21 cellular contexts compared by ENCODE assay signal in the genomic region with DNA sequence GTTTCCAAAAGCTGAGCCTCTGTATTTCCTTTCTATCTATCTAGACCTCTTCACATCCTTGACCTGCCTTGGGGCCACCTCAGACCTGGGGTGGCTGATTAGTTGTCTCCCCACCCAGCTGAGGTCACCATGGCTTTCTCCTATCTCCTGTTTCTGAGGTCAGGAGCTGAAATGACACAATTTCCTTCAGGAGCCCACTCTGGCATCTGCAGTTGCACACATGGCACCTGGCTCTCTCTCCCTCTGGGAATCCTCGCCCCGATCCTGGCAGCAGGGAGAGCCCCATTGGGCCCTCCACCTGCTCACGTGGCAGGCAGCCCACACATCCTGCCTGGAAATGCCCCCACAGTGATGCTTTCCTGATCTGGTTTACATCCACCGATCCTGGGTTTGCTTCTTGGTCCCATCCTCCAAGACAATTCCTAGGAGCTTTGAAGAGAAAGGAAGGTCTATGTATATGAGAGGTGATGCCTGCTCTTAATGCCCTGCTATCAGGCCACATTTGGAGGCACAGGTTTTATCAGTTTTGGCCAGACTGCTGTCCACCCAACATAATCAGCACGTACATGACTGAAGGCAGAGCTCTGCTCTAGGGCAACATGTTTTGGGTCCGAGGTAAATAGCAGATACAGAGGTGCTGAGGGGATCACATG. TPM values are rescaled to one million over a fixed set of nuclear protein-coding genes. Genes with fewer than 3 reads are reported as not detected.
DNase-seq lines count a peak whose midpoint lies in the region; ATAC-seq and TF ChIP-seq lines count a peak whose summit lies in the region.
"Had no signal": no experiment of that assay in that cellular context is flagged by ENCODE, and none has a peak within 500 bp of the region (broad histone marks: within the 10 kb centered on the region; RNA-seq: fewer than 3 reads in every experiment).

No MANE protein-coding gene starts in this region.

- no peak overlapping the region for H2BK5ac ChIP-seq in H9 (ENCODE audit: insufficient read length, low read length)

- H3K18ac ChIP-seq in H9 (ENCODE audit: insufficient read length, low read depth, low read length) = no peak overlapping the region

- no CpG with 5 or more reads among the region's 6 CpGs for WGBS in H9 (ENCODE audit: extremely low coverage, insufficient read length, low lambda C conversion rate)

- H4K8ac ChIP-seq in H9 (replicated peaks; ENCODE audit: insufficient read length, low read depth, low read length) = no peak overlapping the region

- H3K4me3 Mint-ChIP-seq in H9 (no peak overlapping the region), WTC11 (no peak overlapping the region)
- H3K4me3 Mint-ChIP-seq: activated naive CD4-positive, alpha-beta T cell treated with anti-CD3 and anti-CD28 coated beads, Interleukin-2, amount 10 ng/mL, durations not matched to agents 7 days and 5 days; activated T-cell treated with anti-CD3 and anti-CD28 coated beads, Interleukin-2, amount 50 U/mL, for 72 hours had no signal

- H2BK15ac ChIP-seq in H9 (ENCODE audit: low read depth, low read length) = no peak overlapping the region

- H3K27me3 Mint-ChIP-seq in H9 (ENCODE audit: low read depth) (no peaks in the 10 kb centered on the region), WTC11 (ENCODE audit: low read depth) (no peaks in the 10 kb centered on the region)

- H3K36me3 Mint-ChIP-seq in H9 (ENCODE audit: insufficient read depth in 1 of 3, low read depth in 3 of 3) = no peaks in the 10 kb centered on the region
- no peaks in the 10 kb centered on the region for H3K36me3 Mint-ChIP-seq in WTC11

- DNase-seq in H9 (no peak), WTC11 (ENCODE audit: low spot score) (no peak), myocyte (ENCODE audit: low read depth) (peak; percentile 26), ureter (ENCODE audit: low spot score) (no peak)
- DNase-seq: activated naive CD4-positive, alpha-beta T cell treated with anti-CD3 and anti-CD28 coated beads, Interleukin-2, amount 10 ng/mL, durations not matched to agents 7 days and 5 days; activated T-cell treated with anti-CD3 and anti-CD28 coated beads, Interleukin-2, amount 50 U/mL, for 72 hours; central memory CD4-positive, alpha-beta T cell; DND-41; foreskin keratinocyte; NCI-H1105 treated with DMSO at 0.1 percent for 48 hours; NCI-H510A treated with DMSO at 0.1 percent for 48 hours; psoas muscle; RPMI8226 had no signal

- no peak overlapping the region for H4K5ac ChIP-seq in H9 (ENCODE audit: insufficient read length, low read depth, low read length)

- H2BK12ac ChIP-seq in H9 (ENCODE audit: insufficient read length, low read depth, low read length) = no peak overlapping the region

- H3K36me3 ChIP-seq in BLaER1 treated with 17β-estradiol and CSF1 and Interleukin-3, amounts not matched to agents 10 nM and 100 nM = peaks cover 0 to 42% (median 20%) of the 10 kb centered on the region in 11 experiments; a peak in 14 of 22 replicates
- H3K36me3 ChIP-seq: ascending aorta, left lung, neutrophil, thoracic aorta had no signal

- no peak overlapping the region for H4K91ac ChIP-seq in H9 (ENCODE audit: insufficient read length, low read depth, low read length)

- TF ChIP-seq CTCF in H9 (conservative IDR thresholded peaks at IDR 0.05) (no peak), WTC11 (IDR thresholded peaks at IDR 0.05) (no peak)

- peak overlapping the region in 5 of 11 experiments; percentile 6 to 60 (median 26); a peak in 9 of 22 replicates for H3K9ac ChIP-seq in BLaER1 treated with 17β-estradiol and CSF1 and Interleukin-3, amounts not matched to agents 10 nM and 100 nM
- H3K9ac ChIP-seq in H9 (ENCODE audit: extremely low read depth, insufficient read length, low read length) = no peak overlapping the region

- H3K27ac ChIP-seq in BLaER1 treated with 17β-estradiol and CSF1 and Interleukin-3, amounts not matched to agents 10 nM and 100 nM = peak overlapping the region in 9 of 11 experiments; percentile 12 to 95 (median 68); a peak in 17 of 22 replicates
- no peak overlapping the region for H3K27ac ChIP-seq in H9 (ENCODE audit: insufficient read length, low read depth, low read length)
- H3K27ac ChIP-seq: ascending aorta, foreskin keratinocyte, hepatocyte, left lung, neutrophil, psoas muscle, thoracic aorta had no signal

- ATAC-seq in WTC11 (no peak), SK-N-SH treated with all-trans-retinoic acid at 6 μM for 48 hours (no peak), HG02798 (IDR thresholded peaks at IDR 0.05; ENCODE audit: poor library complexity, unreplicated experiment) (no peak)
- ATAC-seq: activated T-cell treated with anti-CD3 and anti-CD28 coated beads, Interleukin-2, amount 50 U/mL, for 72 hours; foreskin keratinocyte; left lung; psoas muscle had no signal

- peaks cover 32 to 37% of the 10 kb centered on the region in 2 experiments for H3K4me1 Mint-ChIP-seq in H9
- H3K4me1 Mint-ChIP-seq in WTC11 = peaks cover 44% of the 10 kb centered on the region

- POLR2A ChIA-PET in WTC11 (lab: Charles Lee) = interaction anchor here (1.2 kb wide), 1 partner anchor 18 kb away, joined by 3 read pairs; no protein-coding TSS in a partner anchor

- no peaks in the 10 kb centered on the region for H3K79me1 ChIP-seq in H9 (ENCODE audit: insufficient read depth, low read depth, low read length, poor library complexity, severe bottlenecking)

- H2AFZ ChIP-seq in H9 (ENCODE audit: low read length) = no peak overlapping the region
- H2AFZ ChIP-seq: hepatocyte had no signal

- H3K9me3 ChIP-seq in BLaER1 treated with 17β-estradiol and CSF1 and Interleukin-3, amounts not matched to agents 10 nM and 100 nM (replicated peaks in 1 of 11) = peaks cover 0 to 6% (median 0%) of the 10 kb centered on the region in 11 experiments; a peak in 3 of 22 replicates
- no peaks in the 10 kb centered on the region for H3K9me3 ChIP-seq in H9 (ENCODE audit: control insufficient read depth, low read depth, low read length)
- H3K9me3 ChIP-seq: ascending aorta, left lung, neutrophil, psoas muscle, thoracic aorta had no signal

- H3K79me2 ChIP-seq in H9 (ENCODE audit: insufficient read depth, low read length) = no peaks in the 10 kb centered on the region
- H3K79me2 ChIP-seq: hepatocyte had no signal

- H3K27me3 ChIP-seq in BLaER1 treated with 17β-estradiol and CSF1 and Interleukin-3, amounts not matched to agents 10 nM and 100 nM = no peaks in the 10 kb centered on the region
- H3K27me3 ChIP-seq in H9 (ENCODE audit: insufficient read depth, low read length) = no peaks in the 10 kb centered on the region
- H3K27me3 ChIP-seq: ascending aorta, foreskin keratinocyte, hepatocyte, left lung, neutrophil had no signal

- no peak overlapping the region for H3K56ac ChIP-seq in H9 (ENCODE audit: insufficient read length, low read depth, low read length)

- H3K23me2 ChIP-seq in H9 (ENCODE audit: insufficient read length, low read depth, low read length, poor library complexity, severe bottlenecking) = no peaks in the 10 kb centered on the region

- peaks cover 0 to 8% (median 0%) of the 10 kb centered on the region in 11 experiments; a peak in 3 of 22 replicates for H4K20me1 ChIP-seq in BLaER1 treated with 17β-estradiol and CSF1 and Interleukin-3, amounts not matched to agents 10 nM and 100 nM
- H4K20me1 ChIP-seq in H9 (ENCODE audit: control insufficient read depth, insufficient read depth, insufficient read length) = no peaks in the 10 kb centered on the region

- peak overlapping the region; percentile 36 to 76 (median 50); a peak in 3 of 7 replicates for H3K27ac Mint-ChIP-seq in H9
- H3K27ac Mint-ChIP-seq in WTC11 = peak overlapping the region; percentile 20; the same call in 1 of the 2 replicates
- H3K27ac Mint-ChIP-seq: activated naive CD4-positive, alpha-beta T cell treated with anti-CD3 and anti-CD28 coated beads, Interleukin-2, amount 10 ng/mL, durations not matched to agents 7 days and 5 days had no signal

- H2BK120ac ChIP-seq in H9 (ENCODE audit: low read depth, low read length, poor library complexity, severe bottlenecking) = no peak overlapping the region

- CTCF ChIA-PET in WTC11 (lab: Charles Lee) = no interaction called here

- no peak overlapping the region for H3K4me3 ChIP-seq in BLaER1 treated with 17β-estradiol and CSF1 and Interleukin-3, amounts not matched to agents 10 nM and 100 nM
- H3K4me3 ChIP-seq: ascending aorta, hepatocyte, left lung, psoas muscle, thoracic aorta had no signal

- H3K4me2 ChIP-seq in BLaER1 treated with 17β-estradiol and CSF1 and Interleukin-3, amounts not matched to agents 10 nM and 100 nM = peak overlapping the region; percentile 19 to 92 (median 81); a peak in 21 of 22 replicates
- no peak overlapping the region for H3K4me2 ChIP-seq in H9 (ENCODE audit: insufficient read depth, insufficient read length, low read length)
- H3K4me2 ChIP-seq: hepatocyte had no signal

- no peak overlapping the region for H2AK5ac ChIP-seq in H9 (ENCODE audit: insufficient read length, low read length)

- no peak overlapping the region for H2BK20ac ChIP-seq in H9 (ENCODE audit: low read depth, low read length, poor library complexity, severe bottlenecking)

- no peak overlapping the region for H3T11ph ChIP-seq in H9 (ENCODE audit: low read length)

- H3K4me1 ChIP-seq in BLaER1 treated with 17β-estradiol and CSF1 and Interleukin-3, amounts not matched to agents 10 nM and 100 nM = peaks cover 35 to 90% (median 75%) of the 10 kb centered on the region in 10 experiments
- H3K4me1 ChIP-seq in H9 (ENCODE audit: insufficient read depth, low read length) = peaks cover 10% of the 10 kb centered on the region
- H3K4me1 ChIP-seq: ascending aorta, foreskin keratinocyte had no signal

- no peak overlapping the region for H3K23ac ChIP-seq in H9 (ENCODE audit: insufficient read length, low read depth, low read length)

- H3K9me3 Mint-ChIP-seq in H9 (no peaks in the 10 kb centered on the region), WTC11 (no peaks in the 10 kb centered on the region)
- H3K9me3 Mint-ChIP-seq: activated naive CD4-positive, alpha-beta T cell treated with anti-CD3 and anti-CD28 coated beads, Interleukin-2, amount 10 ng/mL, durations not matched to agents 7 days and 5 days; activated T-cell treated with anti-CD3 and anti-CD28 coated beads, Interleukin-2, amount 50 U/mL, for 72 hours had no signal

- H3K14ac ChIP-seq in H9 (ENCODE audit: insufficient read depth, low read length) = no peak overlapping the region

- H3K4ac ChIP-seq in H9 (ENCODE audit: low read depth, low read length) = no peak overlapping the region

TF ChIP-seq in WTC11, 78 proteins besides CTCF, POLR2A, EP300 and RAD21 (continues in another document):
- TF ChIP-seq HMGA2 (CRISPR knock-in tag; IDR thresholded peaks at IDR 0.05) (no peak), OVOL2 (CRISPR knock-in tag; IDR thresholded peaks at IDR 0.05; ENCODE audit: borderline replicate concordance) (no peak), MYBL2 (CRISPR knock-in tag; IDR thresholded peaks at IDR 0.05) (no peak), RELA (CRISPR knock-in tag; IDR thresholded peaks at IDR 0.05; ENCODE audit: borderline replicate concordance) (no peak)

RNA-seq across cellular contexts. Expression of a gene that starts 53.7 kb away (rescaled TPM):
- 17.7 and 23.1 TPM in 2 replicates for total RNA-seq in H9 (2021)
- 11.1 to 16.1 TPM (median 13.5 TPM) in 3 replicates for total RNA-seq in WTC11 (2021)
- total RNA-seq in myocyte = 5.5 and 12.6 TPM in 2 replicates
- polyA plus RNA-seq in myocyte (2012) = 7.9 TPM
- 7.0 TPM for total RNA-seq in ureter
